ENCODE assay signal across 2 cellular contexts in the genomic region with DNA sequence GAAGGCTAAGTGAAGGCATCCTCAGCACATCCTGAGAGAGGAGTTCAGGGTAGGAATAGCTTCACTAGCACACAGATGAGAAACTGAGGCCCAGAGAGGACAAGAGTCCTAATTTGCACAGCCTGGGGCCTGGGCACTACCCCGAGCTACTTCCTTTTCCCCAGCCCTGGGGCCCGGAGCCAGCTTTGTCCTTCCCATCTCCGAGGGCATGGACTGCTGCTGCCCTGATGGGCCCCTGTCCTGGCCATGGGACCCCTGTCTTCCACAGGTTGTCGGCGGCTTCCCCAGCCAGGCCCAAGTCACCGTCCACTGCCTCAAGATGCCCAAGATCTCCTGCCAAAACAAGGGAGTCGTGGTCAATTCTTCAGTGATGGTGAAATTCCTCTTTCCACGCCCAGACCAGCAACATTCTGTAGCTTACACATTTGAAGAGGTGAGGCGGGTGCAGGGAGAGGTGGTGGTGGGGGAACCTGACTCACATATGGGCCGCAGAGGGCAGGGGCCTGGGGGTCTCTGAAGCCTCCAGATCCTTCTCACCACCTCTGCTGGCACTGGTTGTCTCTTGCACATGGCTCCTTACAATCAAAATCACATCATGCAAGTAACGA.
TF ChIP-seq lines count a peak whose summit lies in the region.

No MANE protein-coding gene starts in this region.

TF ChIP-seq in HepG2, 621 proteins besides CTCF, POLR2A, EP300 and RAD21:
- TF ChIP-seq DNMT1 (CRISPR knock-in tag; IDR thresholded peaks at IDR 0.05) (no peak), ZFP41 (CRISPR knock-in tag; IDR thresholded peaks at IDR 0.05; ENCODE audit: borderline replicate concordance) (no peak), ZNF552 (CRISPR knock-in tag; IDR thresholded peaks at IDR 0.05; ENCODE audit: borderline replicate concordance) (no peak), NRL (CRISPR knock-in tag; IDR thresholded peaks at IDR 0.05; ENCODE audit: borderline replicate concordance) (no peak), SOX13 (IDR thresholded peaks at IDR 0.05) (no peak), SOX13 (CRISPR knock-in tag; conservative IDR thresholded peaks at IDR 0.05 in 1 of 2, IDR thresholded peaks at IDR 0.05 in 1 of 2) (no peak), ZSCAN21 (CRISPR knock-in tag; IDR thresholded peaks at IDR 0.05; ENCODE audit: borderline replicate concordance) (no peak), ZNF629 (CRISPR knock-in tag; conservative IDR thresholded peaks at IDR 0.05) (peak; percentile 87), PAWR (CRISPR knock-in tag; IDR thresholded peaks at IDR 0.05; ENCODE audit: borderline replicate concordance) (no peak)
- TF ChIP-seq, protein P1, sequence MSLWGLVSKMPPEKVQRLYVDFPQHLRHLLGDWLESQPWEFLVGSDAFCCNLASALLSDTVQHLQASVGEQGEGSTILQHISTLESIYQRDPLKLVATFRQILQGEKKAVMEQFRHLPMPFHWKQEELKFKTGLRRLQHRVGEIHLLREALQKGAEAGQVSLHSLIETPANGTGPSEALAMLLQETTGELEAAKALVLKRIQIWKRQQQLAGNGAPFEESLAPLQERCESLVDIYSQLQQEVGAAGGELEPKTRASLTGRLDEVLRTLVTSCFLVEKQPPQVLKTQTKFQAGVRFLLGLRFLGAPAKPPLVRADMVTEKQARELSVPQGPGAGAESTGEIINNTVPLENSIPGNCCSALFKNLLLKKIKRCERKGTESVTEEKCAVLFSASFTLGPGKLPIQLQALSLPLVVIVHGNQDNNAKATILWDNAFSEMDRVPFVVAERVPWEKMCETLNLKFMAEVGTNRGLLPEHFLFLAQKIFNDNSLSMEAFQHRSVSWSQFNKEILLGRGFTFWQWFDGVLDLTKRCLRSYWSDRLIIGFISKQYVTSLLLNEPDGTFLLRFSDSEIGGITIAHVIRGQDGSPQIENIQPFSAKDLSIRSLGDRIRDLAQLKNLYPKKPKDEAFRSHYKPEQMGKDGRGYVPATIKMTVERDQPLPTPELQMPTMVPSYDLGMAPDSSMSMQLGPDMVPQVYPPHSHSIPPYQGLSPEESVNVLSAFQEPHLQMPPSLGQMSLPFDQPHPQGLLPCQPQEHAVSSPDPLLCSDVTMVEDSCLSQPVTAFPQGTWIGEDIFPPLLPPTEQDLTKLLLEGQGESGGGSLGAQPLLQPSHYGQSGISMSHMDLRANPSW (CRISPR knock-in tag; IDR thresholded peaks at IDR 0.05; ENCODE audit: borderline replicate concordance) = no peak
- TF ChIP-seq, protein P2, sequence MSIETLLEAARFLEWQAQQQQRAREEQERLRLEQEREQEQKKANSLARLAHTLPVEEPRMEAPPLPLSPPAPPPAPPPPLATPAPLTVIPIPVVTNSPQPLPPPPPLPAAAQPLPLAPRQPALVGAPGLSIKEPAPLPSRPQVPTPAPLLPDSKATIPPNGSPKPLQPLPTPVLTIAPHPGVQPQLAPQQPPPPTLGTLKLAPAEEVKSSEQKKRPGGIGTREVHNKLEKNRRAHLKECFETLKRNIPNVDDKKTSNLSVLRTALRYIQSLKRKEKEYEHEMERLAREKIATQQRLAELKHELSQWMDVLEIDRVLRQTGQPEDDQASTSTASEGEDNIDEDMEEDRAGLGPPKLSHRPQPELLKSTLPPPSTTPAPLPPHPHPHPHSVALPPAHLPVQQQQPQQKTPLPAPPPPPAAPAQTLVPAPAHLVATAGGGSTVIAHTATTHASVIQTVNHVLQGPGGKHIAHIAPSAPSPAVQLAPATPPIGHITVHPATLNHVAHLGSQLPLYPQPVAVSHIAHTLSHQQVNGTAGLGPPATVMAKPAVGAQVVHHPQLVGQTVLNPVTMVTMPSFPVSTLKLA (IDR thresholded peaks at IDR 0.05) = peak; percentile 76

TF ChIP-seq in IMR-90, 13 proteins besides CTCF, POLR2A, EP300 and RAD21:
- TF ChIP-seq MAFK (IDR thresholded peaks at IDR 0.05; ENCODE audit: low read depth, low read length) (no peak), RCOR1 (IDR thresholded peaks at IDR 0.05; ENCODE audit: insufficient replicate concordance, low read length) (no peak), SMC3 (IDR thresholded peaks at IDR 0.05; ENCODE audit: low read depth, low read length) (no peak), CHD1 (IDR thresholded peaks at IDR 0.05; ENCODE audit: low read depth, low read length) (no peak), NFE2L2 (IDR thresholded peaks at IDR 0.05; ENCODE audit: low read depth, low read length) (no peak), BHLHE40 (IDR thresholded peaks at IDR 0.05; ENCODE audit: low read depth, low read length) (no peak), FOS (IDR thresholded peaks at IDR 0.05; ENCODE audit: low read depth, low read length) (no peak), CEBPB (IDR thresholded peaks at IDR 0.05; ENCODE audit: low read depth, low read length) (no peak), MXI1 (IDR thresholded peaks at IDR 0.05; ENCODE audit: borderline replicate concordance, low read depth, low read length) (no peak)
- TF ChIP-seq, protein P3, sequence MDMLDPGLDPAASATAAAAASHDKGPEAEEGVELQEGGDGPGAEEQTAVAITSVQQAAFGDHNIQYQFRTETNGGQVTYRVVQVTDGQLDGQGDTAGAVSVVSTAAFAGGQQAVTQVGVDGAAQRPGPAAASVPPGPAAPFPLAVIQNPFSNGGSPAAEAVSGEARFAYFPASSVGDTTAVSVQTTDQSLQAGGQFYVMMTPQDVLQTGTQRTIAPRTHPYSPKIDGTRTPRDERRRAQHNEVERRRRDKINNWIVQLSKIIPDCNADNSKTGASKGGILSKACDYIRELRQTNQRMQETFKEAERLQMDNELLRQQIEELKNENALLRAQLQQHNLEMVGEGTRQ (IDR thresholded peaks at IDR 0.05; ENCODE audit: low read depth, low read length) = no peak
TF ChIP-seq in IMR-90: peak in this region for 0.
